ENCODE assay signal across 8 cellular contexts in the genomic region with DNA sequence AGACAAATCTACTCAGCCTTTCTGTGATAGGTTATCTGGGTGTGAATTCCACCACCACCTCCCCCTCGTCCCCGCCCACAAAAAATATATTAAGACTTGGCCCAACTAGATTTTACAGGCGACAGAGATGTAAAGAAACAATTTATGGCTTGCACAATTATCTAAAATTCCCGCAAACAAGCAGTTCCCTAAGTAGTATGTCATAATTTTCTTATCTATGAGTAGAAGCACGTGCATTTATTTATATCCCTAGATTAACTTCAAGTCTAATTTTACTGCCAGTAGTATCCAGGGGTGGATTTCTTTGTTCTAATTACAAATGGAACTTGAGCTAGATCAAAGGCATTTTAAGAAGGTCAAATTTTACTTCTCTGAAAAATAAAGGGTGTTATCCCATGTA. TPM values are rescaled to one million over a fixed set of nuclear protein-coding genes. Genes with fewer than 3 reads are reported as not detected.
DNase-seq lines count a peak whose midpoint lies in the region; ATAC-seq and TF ChIP-seq lines count a peak whose summit lies in the region.

No MANE protein-coding gene starts in this region.

- no peak for ATAC-seq in activated CD8-positive, alpha-beta T cell treated with anti-CD3 and anti-CD28 coated beads, Interleukin-2, amount 10 ng/mL, durations not matched to agents 7 days and 5 days
- ATAC-seq in stimulated activated memory B cell treated with anti-CD40 and anti-IgM and Interleukin-4, amounts not matched to agents 10 μg/mL and 1 μg/mL and 100 μg/mL, for 72 hours: no peak
- ATAC-seq in GM19397 (IDR thresholded peaks at IDR 0.05; ENCODE audit: unreplicated experiment): no peak

- CTCF ChIA-PET in activated CD8-positive, alpha-beta T cell treated with anti-CD3 and anti-CD28 coated beads, Interleukin-2, amount 10 ng/mL, durations not matched to agents 7 days and 5 days (lab: Charles Lee): no interaction called here

- H3K27ac Mint-ChIP-seq in T-helper 2 cell treated with Interferon-gamma antibody and Interleukin-4, amounts not matched to agents 5 μg/mL and 100 μg/mL, for 36 hours: no peak overlapping the region
- H3K27ac Mint-ChIP-seq in activated CD8-positive, alpha-beta T cell treated with anti-CD3 and anti-CD28 coated beads, Interleukin-2, amount 10 ng/mL, durations not matched to agents 7 days and 5 days: no peak overlapping the region
- no peak overlapping the region for H3K27ac Mint-ChIP-seq in stimulated activated memory B cell treated with anti-CD40 and anti-IgM and Interleukin-4, amounts not matched to agents 10 μg/mL and 1 μg/mL and 100 μg/mL, for 72 hours

- no peaks in the 10 kb centered on the region for H3K27me3 ChIP-seq in kidney epithelial cell (ENCODE audit: control insufficient read depth, insufficient read depth, low read length)

- peaks cover 69% of the 10 kb centered on the region for H3K27me3 Mint-ChIP-seq in T-helper 2 cell treated with Interferon-gamma antibody and Interleukin-4, amounts not matched to agents 5 μg/mL and 100 μg/mL, for 36 hours (ENCODE audit: low read depth)
- peaks cover 46% of the 10 kb centered on the region for H3K27me3 Mint-ChIP-seq in activated CD8-positive, alpha-beta T cell treated with anti-CD3 and anti-CD28 coated beads, Interleukin-2, amount 10 ng/mL, durations not matched to agents 7 days and 5 days (ENCODE audit: low read depth)
- H3K27me3 Mint-ChIP-seq in stimulated activated memory B cell treated with anti-CD40 and anti-IgM and Interleukin-4, amounts not matched to agents 10 μg/mL and 1 μg/mL and 100 μg/mL, for 72 hours: peaks cover 61% of the 10 kb centered on the region

- H3K4me3 Mint-ChIP-seq in T-helper 2 cell treated with Interferon-gamma antibody and Interleukin-4, amounts not matched to agents 5 μg/mL and 100 μg/mL, for 36 hours: peak overlapping the region; percentile 75
- H3K4me3 Mint-ChIP-seq in activated CD8-positive, alpha-beta T cell treated with anti-CD3 and anti-CD28 coated beads, Interleukin-2, amount 10 ng/mL, durations not matched to agents 7 days and 5 days: peak overlapping the region; percentile 61
- peak overlapping the region; percentile 76 for H3K4me3 Mint-ChIP-seq in stimulated activated memory B cell treated with anti-CD40 and anti-IgM and Interleukin-4, amounts not matched to agents 10 μg/mL and 1 μg/mL and 100 μg/mL, for 72 hours

- no peak for DNase-seq in T-helper 2 cell treated with Interferon-gamma antibody and Interleukin-4, amounts not matched to agents 5 μg/mL and 100 μg/mL, for 36 hours (ENCODE audit: low spot score)
- DNase-seq in T-helper 2 cell: no peak
- DNase-seq in activated CD8-positive, alpha-beta T cell treated with anti-CD3 and anti-CD28 coated beads, Interleukin-2, amount 10 ng/mL, durations not matched to agents 7 days and 5 days: no peak
- DNase-seq in kidney epithelial cell (ENCODE audit: low read depth): no peak
- DNase-seq in globus pallidus (ENCODE audit: low spot score): no peak
- no peak for DNase-seq in Ammon's horn (ENCODE audit: low spot score)

- peak overlapping the region; percentile 73 for H3K4me3 ChIP-seq in kidney epithelial cell (ENCODE audit: low read depth, low read length)

- H3K9me3 Mint-ChIP-seq in T-helper 2 cell treated with Interferon-gamma antibody and Interleukin-4, amounts not matched to agents 5 μg/mL and 100 μg/mL, for 36 hours: no peaks in the 10 kb centered on the region
- no peaks in the 10 kb centered on the region for H3K9me3 Mint-ChIP-seq in activated CD8-positive, alpha-beta T cell treated with anti-CD3 and anti-CD28 coated beads, Interleukin-2, amount 10 ng/mL, durations not matched to agents 7 days and 5 days (ENCODE audit: insufficient read depth)
- H3K9me3 Mint-ChIP-seq in stimulated activated memory B cell treated with anti-CD40 and anti-IgM and Interleukin-4, amounts not matched to agents 10 μg/mL and 1 μg/mL and 100 μg/mL, for 72 hours: no peaks in the 10 kb centered on the region

- H3K36me3 Mint-ChIP-seq in T-helper 2 cell treated with Interferon-gamma antibody and Interleukin-4, amounts not matched to agents 5 μg/mL and 100 μg/mL, for 36 hours (ENCODE audit: low read depth): no peaks in the 10 kb centered on the region
- H3K36me3 Mint-ChIP-seq in activated CD8-positive, alpha-beta T cell treated with anti-CD3 and anti-CD28 coated beads, Interleukin-2, amount 10 ng/mL, durations not matched to agents 7 days and 5 days (ENCODE audit: low read depth): no peaks in the 10 kb centered on the region
- no peaks in the 10 kb centered on the region for H3K36me3 Mint-ChIP-seq in stimulated activated memory B cell treated with anti-CD40 and anti-IgM and Interleukin-4, amounts not matched to agents 10 μg/mL and 1 μg/mL and 100 μg/mL, for 72 hours

- no peak for TF ChIP-seq CTCF in kidney epithelial cell (IDR thresholded peaks at IDR 0.05; ENCODE audit: insufficient read depth, low read length, poor library complexity, severe bottlenecking)

- POLR2A ChIA-PET in activated CD8-positive, alpha-beta T cell treated with anti-CD3 and anti-CD28 coated beads, Interleukin-2, amount 10 ng/mL, durations not matched to agents 7 days and 5 days (lab: Charles Lee): no interaction called here

- H3K36me3 ChIP-seq in kidney epithelial cell (ENCODE audit: control insufficient read depth, insufficient read depth, low read length): no peaks in the 10 kb centered on the region

- peaks cover 8% of the 10 kb centered on the region for H3K4me1 Mint-ChIP-seq in T-helper 2 cell treated with Interferon-gamma antibody and Interleukin-4, amounts not matched to agents 5 μg/mL and 100 μg/mL, for 36 hours (ENCODE audit: low read depth)
- H3K4me1 Mint-ChIP-seq in activated CD8-positive, alpha-beta T cell treated with anti-CD3 and anti-CD28 coated beads, Interleukin-2, amount 10 ng/mL, durations not matched to agents 7 days and 5 days (ENCODE audit: low read depth): peaks cover 9% of the 10 kb centered on the region
- H3K4me1 Mint-ChIP-seq in stimulated activated memory B cell treated with anti-CD40 and anti-IgM and Interleukin-4, amounts not matched to agents 10 μg/mL and 1 μg/mL and 100 μg/mL, for 72 hours: peaks cover 15% of the 10 kb centered on the region

RNA-seq across cellular contexts. Expression of a gene that starts 1.7 kb away (rescaled TPM):
- not detected for total RNA-seq in activated CD8-positive, alpha-beta T cell treated with anti-CD3 and anti-CD28 coated beads, Interleukin-2, amount 10 ng/mL, durations not matched to agents 7 days and 5 days
- total RNA-seq in kidney epithelial cell: 10.9 and 12.5 TPM in 2 replicates

Comparison
In these comparisons a context has a peak if more than half of its experiments do, and no peak if none do; other contexts are left out.
1. RNA of a gene that starts 1.7 kb away (total RNA-seq): 10.9 to 12.5 TPM in kidney epithelial cell; not detected in activated CD8-positive, alpha-beta T cell treated with anti-CD3 and anti-CD28 coated beads, Interleukin-2, amount 10 ng/mL, durations not matched to agents 7 days and 5 days; every median in the first group is over 10 times any median in the second.
2. Peak in every context shown above with its lines, with median percentiles within 50 percentile points of each other: H3K4me3 Mint-ChIP-seq.